Comparison of ENCODE assay signal across 14 cellular contexts in the genomic region with DNA sequence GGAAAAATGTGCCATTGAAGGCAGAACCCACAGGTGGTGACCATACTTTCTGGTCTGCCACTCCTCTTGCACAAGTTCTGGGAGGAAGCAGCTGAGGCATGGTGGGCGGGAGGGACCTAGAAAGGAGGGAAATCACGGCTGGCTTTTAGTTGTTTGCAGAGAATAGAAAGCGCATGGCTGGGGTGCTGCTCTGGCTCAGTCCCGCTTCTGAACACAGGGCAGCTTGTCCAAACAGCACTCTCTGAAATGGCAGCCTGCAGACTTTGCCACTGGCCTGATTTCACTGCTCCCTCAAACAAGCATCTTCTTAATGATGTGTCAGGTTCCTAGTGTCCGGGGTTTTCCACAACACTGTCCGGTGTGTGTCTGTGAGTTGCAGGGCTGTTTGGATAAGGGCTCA.
DNase-seq lines count a peak whose midpoint lies in the region; ATAC-seq and TF ChIP-seq lines count a peak whose summit lies in the region.
"Had no signal": no experiment of that assay in that cellular context is flagged by ENCODE, and none has a peak within 500 bp of the region (broad histone marks: within the 10 kb centered on the region; RNA-seq: fewer than 3 reads in every experiment).

No MANE protein-coding gene starts in this region.

- H3K4me2 ChIP-seq in hepatocyte: peak overlapping the region; percentile 27

- H3K36me3 ChIP-seq in hepatocyte (replicated peaks; ENCODE audit: insufficient read depth, low read depth) (peaks cover 3% of the 10 kb centered on the region), thoracic aorta (no peaks in the 10 kb centered on the region)
- H3K36me3 ChIP-seq: ovary had no signal

- H3K9me3 ChIP-seq in hepatocyte (ENCODE audit: low read depth): no peaks in the 10 kb centered on the region
- no peaks in the 10 kb centered on the region for H3K9me3 ChIP-seq in thoracic aorta
- H3K9me3 ChIP-seq: ovary had no signal

- peaks cover 38% of the 10 kb centered on the region for H3K4me1 ChIP-seq in hepatocyte (ENCODE audit: insufficient read depth)
- peaks cover 20 to 44% of the 10 kb centered on the region in 2 donors for H3K4me1 ChIP-seq in thoracic aorta (ENCODE audit: control insufficient read depth in 1 of 2, low read depth in 2 of 2)

- H2AFZ ChIP-seq in hepatocyte: no peak overlapping the region

- no peaks in the 10 kb centered on the region for H3K9me2 ChIP-seq in hepatocyte (replicated peaks; ENCODE audit: insufficient read depth)

- no peak overlapping the region for H3K27ac Mint-ChIP-seq in type B pancreatic cell

- intact Hi-C loops in dorsolateral prefrontal cortex (cut with DNase I): no loop called here

- H3K36me3 Mint-ChIP-seq in type B pancreatic cell: peaks cover 38% of the 10 kb centered on the region

- H3K4me3 Mint-ChIP-seq in type B pancreatic cell: no peak overlapping the region
- H3K4me3 Mint-ChIP-seq: activated T-helper 1 cell treated with anti-CD3 and anti-CD28 coated beads, Interleukin-12 subunit alpha, Interleukin-12 subunit beta, Interleukin-2, Interleukin-4 antibody, amounts not matched to agents 30 ng/mL and 10 ng/mL and 1 ng/mL, durations not matched to agents 14 hours and 24 hours and 36 hours had no signal

- H3K4me3 ChIP-seq in hepatocyte (no peak overlapping the region), thoracic aorta (no peak overlapping the region), dorsolateral prefrontal cortex (no peak overlapping the region)
- H3K4me3 ChIP-seq: ovary had no signal

- H3K27me3 ChIP-seq in hepatocyte (no peaks in the 10 kb centered on the region), thoracic aorta (replicated peaks; ENCODE audit: insufficient read depth) (no peaks in the 10 kb centered on the region), dorsolateral prefrontal cortex (no peaks in the 10 kb centered on the region)
- H3K27me3 ChIP-seq: ovary had no signal

- peak; percentile 54 for DNase-seq in NK-92 treated with Interleukin-12 subunit alpha and Interleukin-12 subunit beta, amount 100 ng/mL, for 24 hours (lab: John Stamatoyannopoulos, UW)
- DNase-seq in NK-92 (lab: John Stamatoyannopoulos, UW; ENCODE audit: unreplicated experiment): no peak
- DNase-seq in amniotic epithelial cell (ENCODE audit: low read depth): peak; percentile 61
- DNase-seq in hepatocyte (ENCODE audit: low spot score): no peak
- no peak for DNase-seq in thoracic aorta (ENCODE audit: low spot score)
- DNase-seq in NCI-H526 treated with DMSO at 0.1 percent for 48 hours (lab: John Stamatoyannopoulos, UW): no peak
- no peak for DNase-seq in type B pancreatic cell (ENCODE audit: extremely low spot score, unreplicated experiment)
- no peak for DNase-seq in dorsolateral prefrontal cortex
- DNase-seq: dermis blood vessel endothelial cell, H7, NCI-H1436 had no signal

- H3K27me3 Mint-ChIP-seq in type B pancreatic cell: peaks cover 3% of the 10 kb centered on the region

- H3K4me1 Mint-ChIP-seq in type B pancreatic cell (ENCODE audit: unreplicated experiment): peaks cover 52% of the 10 kb centered on the region

- WGBS in hepatocyte (ENCODE audit: low lambda C conversion rate, missing lambda C conversion rate): 73% methylated on average over 6 of the region's 6 CpGs

- TF ChIP-seq CTCF in hepatocyte (IDR thresholded peaks at IDR 0.05; ENCODE audit: poor library complexity) (no peak), thoracic aorta (IDR thresholded peaks at IDR 0.05) (no peak), type B pancreatic cell (conservative IDR thresholded peaks at IDR 0.05) (no peak), dorsolateral prefrontal cortex (IDR thresholded peaks at IDR 0.05 in 54 of 56, conservative IDR thresholded peaks at IDR 0.05 in 2 of 56; ENCODE audit: low read depth in 1 of 56, partially characterized antibody in 56 of 56) (no peak)

- ATAC-seq in thoracic aorta (ENCODE audit: insufficient number of reproducible peaks, low FRiP score, low read depth): no peak

- H3K27ac ChIP-seq in hepatocyte: peak overlapping the region; percentile 81
- peak overlapping the region; percentile 20 to 36 for H3K27ac ChIP-seq in thoracic aorta
- no peak overlapping the region for H3K27ac ChIP-seq in dorsolateral prefrontal cortex
- H3K27ac ChIP-seq: 22Rv1 had no signal

- H3K9me3 Mint-ChIP-seq in type B pancreatic cell: no peaks in the 10 kb centered on the region
- H3K9me3 Mint-ChIP-seq: activated T-helper 1 cell treated with anti-CD3 and anti-CD28 coated beads, Interleukin-12 subunit alpha, Interleukin-12 subunit beta, Interleukin-2, Interleukin-4 antibody, amounts not matched to agents 30 ng/mL and 10 ng/mL and 1 ng/mL, durations not matched to agents 14 hours and 24 hours and 36 hours had no signal

- peaks cover 6% of the 10 kb centered on the region for H3K79me2 ChIP-seq in hepatocyte

- H4K20me1 ChIP-seq in hepatocyte (ENCODE audit: insufficient read depth, poor library complexity, severe bottlenecking): no peaks in the 10 kb centered on the region

Comparison
In these comparisons a context has a peak if more than half of its experiments do, and no peak if none do; other contexts are left out.
1. DNase-seq: peak in NK-92 treated with Interleukin-12 subunit alpha and Interleukin-12 subunit beta, amount 100 ng/mL, for 24 hours (single experiment) and amniotic epithelial cell (single experiment); none in NK-92 (single experiment), hepatocyte (single experiment), thoracic aorta (single experiment), NCI-H526 treated with DMSO at 0.1 percent for 48 hours (single experiment), type B pancreatic cell (single experiment) and dorsolateral prefrontal cortex (0 of 10).
2. H3K27ac ChIP-seq: peak in hepatocyte (single experiment) and thoracic aorta (2 of 2); none in dorsolateral prefrontal cortex (0 of 59).